19 cellular contexts compared by ENCODE assay signal in the genomic region with DNA sequence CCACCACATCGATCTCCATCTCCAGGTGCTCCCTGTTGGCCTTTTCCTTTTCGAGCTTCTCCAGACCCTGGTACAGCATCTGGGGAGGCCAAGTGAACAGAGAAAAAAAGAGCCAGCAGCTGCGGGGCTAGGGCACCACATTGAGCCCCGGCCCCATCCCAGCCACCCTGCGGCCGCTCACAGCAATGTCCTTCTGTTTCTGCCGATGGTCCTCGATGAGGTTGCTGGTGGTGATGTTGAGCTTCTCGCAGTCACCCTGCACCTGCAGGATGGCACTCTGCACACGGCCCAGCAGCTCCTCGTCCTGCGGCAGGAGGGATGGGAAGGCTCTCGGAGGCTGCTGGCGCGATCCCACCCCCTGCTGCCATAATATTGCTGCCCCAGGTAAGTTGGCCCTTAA. TPM values are rescaled to one million over a fixed set of nuclear protein-coding genes. Genes with fewer than 3 reads are reported as not detected.
DNase-seq lines count a peak whose midpoint lies in the region; ATAC-seq and TF ChIP-seq lines count a peak whose summit lies in the region.
"Had no signal": no experiment of that assay in that cellular context is flagged by ENCODE, and none has a peak within 500 bp of the region (broad histone marks: within the 10 kb centered on the region; RNA-seq: fewer than 3 reads in every experiment).

No MANE protein-coding gene starts in this region.

- H3K18ac ChIP-seq in neuronal stem cell (ENCODE audit: low read length): no peak overlapping the region

- H3K14ac ChIP-seq in neuronal stem cell (ENCODE audit: low read length): no peak overlapping the region

- TF ChIP-seq CTCF in C4-2B (conservative IDR thresholded peaks at IDR 0.05) (no peak), Calu3 (IDR thresholded peaks at IDR 0.05; ENCODE audit: unreplicated experiment) (no peak)

- no peak overlapping the region for H2AFZ ChIP-seq in neuronal stem cell (ENCODE audit: low read length)
- H2AFZ ChIP-seq: GM23248 had no signal

- H3K9me3 Mint-ChIP-seq in activated T-cell treated with anti-CD3 and anti-CD28 coated beads, Interleukin-2, amount 50 U/mL, for 24 hours: no peaks in the 10 kb centered on the region
- H3K9me3 Mint-ChIP-seq in stimulated activated memory B cell treated with anti-CD40 and anti-IgM and Interleukin-4, amounts not matched to agents 10 μg/mL and 1 μg/mL and 100 μg/mL, for 72 hours: no peaks in the 10 kb centered on the region
- H3K9me3 Mint-ChIP-seq in Calu3 (ENCODE audit: low read depth, unreplicated experiment): no peaks in the 10 kb centered on the region
- H3K9me3 Mint-ChIP-seq: CD4-positive, CD25-positive, alpha-beta regulatory T cell; CD8-positive, alpha-beta T cell; H9 had no signal

- H3K23ac ChIP-seq in neuronal stem cell (ENCODE audit: low read depth, low read length, poor library complexity): no peak overlapping the region

- peaks cover 0 to 6% of the 10 kb centered on the region in 2 donors for H3K4me1 ChIP-seq in neuronal stem cell (ENCODE audit: control insufficient read depth in 2 of 2, insufficient read depth in 1 of 2, low read depth in 1 of 2, low read length in 2 of 2)

- peak overlapping the region; percentile 70 for H3K27ac ChIP-seq in C4-2B
- no peak overlapping the region for H3K27ac ChIP-seq in neuronal stem cell (replicated peaks; ENCODE audit: low read length)
- H3K27ac ChIP-seq: GM23248 had no signal

- H4K8ac ChIP-seq in neuronal stem cell (ENCODE audit: low read depth, low read length): no peak overlapping the region

- H3K9me3 ChIP-seq in neuronal stem cell (replicated peaks in 1 of 2; ENCODE audit: control insufficient read depth in 2 of 2, insufficient read depth in 1 of 2, low read depth in 1 of 2, low read length in 2 of 2): peaks cover 0 to 3% of the 10 kb centered on the region in 2 donors
- H3K9me3 ChIP-seq: Caco-2 had no signal

- H3K27me3 Mint-ChIP-seq in activated T-cell treated with anti-CD3 and anti-CD28 coated beads, Interleukin-2, amount 50 U/mL, for 24 hours: no peaks in the 10 kb centered on the region
- H3K27me3 Mint-ChIP-seq in stimulated activated memory B cell treated with anti-CD40 and anti-IgM and Interleukin-4, amounts not matched to agents 10 μg/mL and 1 μg/mL and 100 μg/mL, for 72 hours: no peaks in the 10 kb centered on the region
- no peaks in the 10 kb centered on the region for H3K27me3 Mint-ChIP-seq in Calu3 (ENCODE audit: unreplicated experiment)

- no peak overlapping the region for H3K9ac ChIP-seq in neuronal stem cell (ENCODE audit: low read depth, low read length, poor library complexity)
- H3K9ac ChIP-seq: GM23248 had no signal

- no peak overlapping the region for H2BK120ac ChIP-seq in neuronal stem cell (ENCODE audit: low read depth, low read length)

- no peak for ATAC-seq in stimulated activated memory B cell treated with anti-CD40 and anti-IgM and Interleukin-4, amounts not matched to agents 10 μg/mL and 1 μg/mL and 100 μg/mL, for 72 hours
- ATAC-seq: CD8-positive, alpha-beta T cell; GM12878; HCT116 had no signal

- H2AK5ac ChIP-seq in neuronal stem cell (ENCODE audit: low read depth, low read length): peak overlapping the region; percentile 97

- no peak overlapping the region for H2BK12ac ChIP-seq in neuronal stem cell (ENCODE audit: low read length)

- BruUV-seq in Calu3 (replicated peaks; lab: Mats Ljungman, UMichigan): no TSS peak

- no peaks in the 10 kb centered on the region for H3K36me3 ChIP-seq in H7 (replicated peaks; ENCODE audit: control insufficient read depth, insufficient read depth, low read length)
- H3K36me3 ChIP-seq in neuronal stem cell (replicated peaks in 1 of 2; ENCODE audit: control insufficient read depth in 2 of 2, insufficient read depth in 2 of 2, low read length in 2 of 2): peaks cover 4 to 11% of the 10 kb centered on the region in 2 donors

- H3K27me3 ChIP-seq in H7 (ENCODE audit: control insufficient read depth, insufficient read depth, low read length) (no peaks in the 10 kb centered on the region), neuronal stem cell (ENCODE audit: control insufficient read depth in 3 of 3, insufficient read depth in 3 of 3, low read depth in 1 of 3, low read length in 3 of 3) (no peaks in the 10 kb centered on the region)

- H2BK15ac ChIP-seq in neuronal stem cell (ENCODE audit: low read length): peak overlapping the region; percentile 26

- no peak overlapping the region for H4K91ac ChIP-seq in neuronal stem cell (ENCODE audit: low read depth, low read length, poor library complexity)

- peak overlapping the region; percentile 67 for H3K27ac Mint-ChIP-seq in activated T-cell treated with anti-CD3 and anti-CD28 coated beads, Interleukin-2, amount 50 U/mL, for 24 hours
- H3K27ac Mint-ChIP-seq in stimulated activated memory B cell treated with anti-CD40 and anti-IgM and Interleukin-4, amounts not matched to agents 10 μg/mL and 1 μg/mL and 100 μg/mL, for 72 hours: no peak overlapping the region
- H3K27ac Mint-ChIP-seq in Calu3 (ENCODE audit: unreplicated experiment): no peak overlapping the region
- H3K27ac Mint-ChIP-seq: CD4-positive, CD25-positive, alpha-beta regulatory T cell; CD8-positive, alpha-beta T cell; H9 had no signal

- no peak overlapping the region for H3K4ac ChIP-seq in neuronal stem cell (ENCODE audit: low read length)

- CTCF ChIA-PET in Calu3 (lab: Charles Lee): interaction anchor here (1.3 to 2.5 kb wide), 5 partner anchors 23 to 158 kb away, joined by 3 to 36 read pairs (median 10); no protein-coding TSS in a partner anchor

- H3K4me1 Mint-ChIP-seq in activated T-cell treated with anti-CD3 and anti-CD28 coated beads, Interleukin-2, amount 50 U/mL, for 24 hours (ENCODE audit: low read depth): peaks cover 25% of the 10 kb centered on the region
- peaks cover 15% of the 10 kb centered on the region for H3K4me1 Mint-ChIP-seq in stimulated activated memory B cell treated with anti-CD40 and anti-IgM and Interleukin-4, amounts not matched to agents 10 μg/mL and 1 μg/mL and 100 μg/mL, for 72 hours
- peaks cover 8% of the 10 kb centered on the region for H3K4me1 Mint-ChIP-seq in Calu3 (ENCODE audit: low read depth, unreplicated experiment)

- H3K4me2 ChIP-seq in neuronal stem cell (ENCODE audit: insufficient read depth, low read length, poor library complexity, severe bottlenecking): no peak overlapping the region

- intact Hi-C loops in Calu3 (cut with micrococcal nuclease; ENCODE audit: unreplicated experiment): no loop called here

- peaks cover 5% of the 10 kb centered on the region for H3K79me1 ChIP-seq in neuronal stem cell (ENCODE audit: low read depth, low read length)

- WGBS in neuronal stem cell (ENCODE audit: extremely low coverage in 2 of 2, insufficient read length in 2 of 2, insufficient replicate concordance in 1 of 2), 2 donors: no CpG with 5 or more reads among the region's 15 CpGs

- no peaks in the 10 kb centered on the region for H3K36me3 Mint-ChIP-seq in activated T-cell treated with anti-CD3 and anti-CD28 coated beads, Interleukin-2, amount 50 U/mL, for 24 hours (ENCODE audit: low read depth)
- H3K36me3 Mint-ChIP-seq in stimulated activated memory B cell treated with anti-CD40 and anti-IgM and Interleukin-4, amounts not matched to agents 10 μg/mL and 1 μg/mL and 100 μg/mL, for 72 hours: no peaks in the 10 kb centered on the region
- peaks cover 12% of the 10 kb centered on the region for H3K36me3 Mint-ChIP-seq in Calu3 (ENCODE audit: insufficient read depth, unreplicated experiment)
- H3K36me3 Mint-ChIP-seq: CD4-positive, CD25-positive, alpha-beta regulatory T cell; CD8-positive, alpha-beta T cell had no signal

- DNase-seq in activated T-cell treated with anti-CD3 and anti-CD28 coated beads, Interleukin-2, amount 50 U/mL, for 24 hours: no peak
- no peak for DNase-seq in activated T-cell treated with anti-CD3 and anti-CD28 coated beads, Interleukin-2, amount 50 U/mL, for 48 hours
- peak; percentile 54 for DNase-seq in H7
- no peak for DNase-seq in neuronal stem cell (ENCODE audit: low spot score)
- DNase-seq in Calu3: no peak
- DNase-seq: C1 segment of cervical spinal cord; Caco-2; CD4-positive, CD25-positive, alpha-beta regulatory T cell; CD8-positive, alpha-beta T cell; DMS 273 treated with DMSO at 0.1 percent for 48 hours; DMS79; EL; GDM1; GM23248; H9 had no signal

- no peak overlapping the region for H3K4me3 ChIP-seq in H7 (ENCODE audit: insufficient read depth, low read depth, low read length)
- peak overlapping the region in 1 of 2 donors; percentile 50 for H3K4me3 ChIP-seq in neuronal stem cell (ENCODE audit: low read length in 2 of 2)
- H3K4me3 ChIP-seq: GM12878, GM23248 had no signal

- H3K4me3 Mint-ChIP-seq in activated T-cell treated with anti-CD3 and anti-CD28 coated beads, Interleukin-2, amount 50 U/mL, for 24 hours: no peak overlapping the region
- H3K4me3 Mint-ChIP-seq in stimulated activated memory B cell treated with anti-CD40 and anti-IgM and Interleukin-4, amounts not matched to agents 10 μg/mL and 1 μg/mL and 100 μg/mL, for 72 hours: no peak overlapping the region
- H3K4me3 Mint-ChIP-seq in Calu3 (ENCODE audit: low read depth, unreplicated experiment): no peak overlapping the region
- H3K4me3 Mint-ChIP-seq: CD4-positive, CD25-positive, alpha-beta regulatory T cell; CD8-positive, alpha-beta T cell; H9 had no signal

- peak overlapping the region; percentile 75 for H2BK5ac ChIP-seq in neuronal stem cell (ENCODE audit: low read length)

RNA-seq across cellular contexts. Expression of a gene that starts 15.5 kb away (rescaled TPM):
- total RNA-seq in H7 (2014; rRNA removed; shearing (Covaris generic)): 21.3 and 24.8 TPM in 2 replicates
- polyA plus RNA-seq in neuronal stem cell (2013, experiment 1 of 2): 43.3 TPM
- 46.8 TPM for polyA plus RNA-seq in neuronal stem cell (2013, experiment 2 of 2)
- 74.3 and 87.9 TPM in 2 replicates for total RNA-seq in Calu3 (2022)

RNA-seq across cellular contexts. Expression of a gene that starts 27.4 kb away (rescaled TPM):
- total RNA-seq in H7 (2014; rRNA removed; shearing (Covaris generic)): 0.70 and 1.1 TPM in 2 replicates
- 1.8 TPM for polyA plus RNA-seq in neuronal stem cell (2013, experiment 1 of 2)
- 1.6 TPM for polyA plus RNA-seq in neuronal stem cell (2013, experiment 2 of 2)
- 3.0 and 3.9 TPM in 2 replicates for total RNA-seq in Calu3 (2022)

RNA-seq across cellular contexts. Expression of a gene that starts 40.4 kb away (rescaled TPM):
- 4.2 and 5.6 TPM in 2 replicates for total RNA-seq in H7 (2014; rRNA removed; shearing (Covaris generic))
- polyA plus RNA-seq in neuronal stem cell (2013, experiment 1 of 2): 28.7 TPM
- 29.6 TPM for polyA plus RNA-seq in neuronal stem cell (2013, experiment 2 of 2)
- 15.3 and 17.6 TPM in 2 replicates for total RNA-seq in Calu3 (2022)
